ENCODE assay signal across 8 cellular contexts in genomic region chr17:75045946-75046582, GRCh38. TPM values are rescaled to one million over a fixed set of nuclear protein-coding genes. Genes with fewer than 3 reads are reported as not detected.
DNase-seq lines count a peak whose midpoint lies in the region; ATAC-seq and TF ChIP-seq lines count a peak whose summit lies in the region.
"Not testable (repeated sequence)": the region's sequence is repeated elsewhere in the genome, so short reads cannot be mapped to it uniquely, and the experiment has no call there.

No MANE protein-coding gene starts in this region.

- H3K36me3 ChIP-seq in KOPT-K1 (ENCODE audit: insufficient read depth, low read length), result peaks cover 32% of the 10 kb centered on the region
- H3K36me3 ChIP-seq in SU-DHL-6 (ENCODE audit: low read length), result not testable (repeated sequence)
- H3K36me3 ChIP-seq in cardiac muscle cell, result peaks cover 12% of the 10 kb centered on the region
- H3K36me3 ChIP-seq in thoracic aorta, result peaks cover 19% of the 10 kb centered on the region

- not testable (repeated sequence) for H3F3A ChIP-seq in SU-DHL-6 (ENCODE audit: insufficient read depth)

- peak overlapping the region; percentile 73 for H2AFZ ChIP-seq in SU-DHL-6 (ENCODE audit: low read depth, low read length, severe bottlenecking)

- H3K9me3 Mint-ChIP-seq in neural crest cell, result not testable (repeated sequence)

- not testable (repeated sequence) for H3K9me2 ChIP-seq in SU-DHL-6 (replicated peaks; ENCODE audit: insufficient read depth, low read length)

- peak; percentile 61 for ATAC-seq in thoracic aorta (ENCODE audit: insufficient number of reproducible peaks, low FRiP score, low read depth)

- not testable (repeated sequence) for H3K4me1 ChIP-seq in cardiac muscle cell (ENCODE audit: low read depth)
- H3K4me1 ChIP-seq in thoracic aorta (ENCODE audit: control insufficient read depth in 1 of 2, low read depth in 2 of 2), result peaks cover 15 to 27% of the 10 kb centered on the region in 2 donors

- DNase-seq in ELF-1 (ENCODE audit: low read depth, low spot score) (peak; percentile 19), HCEC 1CT (peak; percentile 88), astrocyte of the hippocampus (ENCODE audit: low read depth, low spot score) (peak; percentile 75), cardiac muscle cell (ENCODE audit: low read depth in 1 of 2, low spot score in 1 of 2) (peak in 1 of 2 donors; percentile 83), thoracic aorta (ENCODE audit: low spot score) (peak; percentile 13)
- not testable (repeated sequence) for DNase-seq in neural crest cell (ENCODE audit: low read depth, low spot score)

- peak overlapping the region; percentile 87 for H3K27ac Mint-ChIP-seq in neural crest cell (ENCODE audit: unreplicated experiment)

- H3K9me3 ChIP-seq in KOPT-K1 (ENCODE audit: insufficient read depth, low read length, poor library complexity, severe bottlenecking); SU-DHL-6 (ENCODE audit: insufficient read depth, low read length); cardiac muscle cell (ENCODE audit: low read depth); thoracic aorta: not testable (repeated sequence)

- peaks cover 41% of the 10 kb centered on the region for H3K4me1 Mint-ChIP-seq in neural crest cell

- not testable (repeated sequence) for H3K27me3 Mint-ChIP-seq in neural crest cell (ENCODE audit: low read depth)

- not testable (repeated sequence) for H3K79me2 ChIP-seq in SU-DHL-6 (ENCODE audit: insufficient read depth, low read length)

- not testable (repeated sequence) for H3K36me3 Mint-ChIP-seq in neural crest cell (ENCODE audit: low read depth)

- peak overlapping the region; percentile 53 for H3K4me2 ChIP-seq in SU-DHL-6 (ENCODE audit: low read depth, low read length, poor library complexity, severe bottlenecking)

- H4K20me1 ChIP-seq in SU-DHL-6 (ENCODE audit: low read depth, low read length), result not testable (repeated sequence)

- H3K4me3 ChIP-seq in SU-DHL-6 (ENCODE audit: insufficient read depth, low read length, poor library complexity, severe bottlenecking) (peak overlapping the region; percentile 96), cardiac muscle cell (peak overlapping the region; percentile 52), thoracic aorta (peak overlapping the region; percentile 89)

- H3K27ac ChIP-seq in KOPT-K1 (ENCODE audit: low read depth, low read length, poor library complexity, severe bottlenecking), result peak overlapping the region; percentile 81
- not testable (repeated sequence) for H3K27ac ChIP-seq in SU-DHL-6 (ENCODE audit: low read depth, low read length)
- H3K27ac ChIP-seq in cardiac muscle cell, result peak overlapping the region; percentile 86
- H3K27ac ChIP-seq in thoracic aorta, result peak overlapping the region; percentile 92 to 93

- H3K27me3 ChIP-seq in SU-DHL-6 (ENCODE audit: low read length); cardiac muscle cell; thoracic aorta (replicated peaks; ENCODE audit: insufficient read depth): not testable (repeated sequence)

- peak overlapping the region; percentile 99 for H3K4me3 Mint-ChIP-seq in neural crest cell

- peak overlapping the region; percentile 96 for H3K9ac ChIP-seq in SU-DHL-6 (ENCODE audit: low read length)

- TF ChIP-seq CTCF in SU-DHL-6 (IDR thresholded peaks at IDR 0.05; ENCODE audit: insufficient read depth, low read length, poor library complexity, severe bottlenecking); cardiac muscle cell (IDR thresholded peaks at IDR 0.05; ENCODE audit: low read depth, low read length); neural crest cell (conservative IDR thresholded peaks at IDR 0.05); thoracic aorta (IDR thresholded peaks at IDR 0.05): not testable (repeated sequence)

RNA-seq across cellular contexts. Expression of gene ATP5PD, which starts 0.7 kb away (rescaled TPM):
- total RNA-seq in cardiac muscle cell, result 411 and 666 TPM in 2 replicates
- 603 and 732 TPM in 2 replicates for polyA plus RNA-seq in cardiac muscle cell
- 198 and 208 TPM in 2 replicates for total RNA-seq in neural crest cell
- total RNA-seq in thoracic aorta, result 100 to 1,000 TPM; 109 to 189 TPM

RNA-seq across cellular contexts. Expression of gene KCTD2, which starts 1.0 kb away (rescaled TPM):
- total RNA-seq in cardiac muscle cell (23.9 and 24.4 TPM in 2 replicates), neural crest cell (35.2 and 37.8 TPM in 2 replicates), thoracic aorta (10 to 100 TPM; 18.7 to 22.7 TPM)
- 20.7 and 22.4 TPM in 2 replicates for polyA plus RNA-seq in cardiac muscle cell

RNA-seq across cellular contexts. Expression of gene MRPL58, which starts 33.6 kb away (rescaled TPM):
- total RNA-seq in cardiac muscle cell (44.8 and 62.9 TPM in 2 replicates), neural crest cell (35.3 and 37.6 TPM in 2 replicates), thoracic aorta (10 to 100 TPM; 40.3 to 82.6 TPM)
- polyA plus RNA-seq in cardiac muscle cell, result 39.7 and 48.4 TPM in 2 replicates

RNA-seq across cellular contexts. Expression of gene SLC16A5, which starts 41.7 kb away (rescaled TPM):
- total RNA-seq in cardiac muscle cell (32.2 and 47.1 TPM in 2 replicates), neural crest cell (6.0 and 7.3 TPM in 2 replicates), thoracic aorta (10 to 100 TPM in 1 of 2 donors, 1 to 10 TPM in 1; 9.2 to 10.0 TPM)
- polyA plus RNA-seq in cardiac muscle cell, result 9.9 and 18.8 TPM in 2 replicates

RNA-seq across cellular contexts. Expression of gene CDR2L, which starts 58.6 kb away (rescaled TPM):
- total RNA-seq in cardiac muscle cell (15.1 and 16.4 TPM in 2 replicates), neural crest cell (24.0 and 24.1 TPM in 2 replicates), thoracic aorta (10 to 100 TPM; 26.4 to 29.8 TPM)
- 5.9 and 8.0 TPM in 2 replicates for polyA plus RNA-seq in cardiac muscle cell
